In the genomic region with DNA sequence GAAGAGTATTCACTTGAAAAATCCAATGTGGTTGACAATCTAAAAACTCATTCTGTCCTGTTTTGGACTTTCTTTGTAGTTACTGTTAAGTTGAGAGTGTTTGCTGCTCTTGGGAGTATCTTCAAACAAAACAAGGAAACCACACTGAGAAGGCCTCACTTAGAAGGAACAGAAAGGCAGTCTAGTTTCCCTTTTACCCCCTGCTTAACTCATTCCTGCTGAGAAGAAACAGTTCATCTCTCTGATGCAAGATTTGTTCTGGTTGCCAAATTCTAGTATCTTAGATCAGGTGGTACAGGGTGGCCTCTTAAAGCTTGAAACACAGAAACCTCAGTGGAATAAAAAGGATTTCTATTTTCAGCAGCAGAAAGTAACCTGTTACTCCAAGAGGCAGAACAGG, we compare ENCODE assay signal across 16 cellular contexts. TPM values are rescaled to one million over a fixed set of nuclear protein-coding genes. Genes with fewer than 3 reads are reported as not detected.
A peak's percentile ranks its signal among the peaks of the same experiment; 100 is the strongest.
DNase-seq lines count a peak whose midpoint lies in the region; ATAC-seq, FAIRE-seq and TF ChIP-seq lines count a peak whose summit lies in the region.
"Had no signal": no experiment of that assay in that cellular context is flagged by ENCODE, and none has a peak within 500 bp of the region (broad histone marks: within the 10 kb centered on the region; RNA-seq: fewer than 3 reads in every experiment).

No MANE protein-coding gene starts in this region.

- H3K27me3 ChIP-seq in GM12878 (replicated peaks in 1 of 2; ENCODE audit: control insufficient read depth in 2 of 2, insufficient read depth in 2 of 2, low read length in 1 of 2) (no peaks in the 10 kb centered on the region), spleen (replicated peaks in 1 of 7) (peaks cover 0 to 9% (median 0%) of the 10 kb centered on the region in 7 donors), neuronal stem cell (ENCODE audit: control insufficient read depth in 3 of 3, insufficient read depth in 3 of 3, low read depth in 1 of 3, low read length in 3 of 3) (no peaks in the 10 kb centered on the region)
- H3K27me3 ChIP-seq: thyroid gland had no signal

- H3K4ac ChIP-seq in neuronal stem cell (ENCODE audit: low read length) = no peak overlapping the region

- H2BK120ac ChIP-seq in neuronal stem cell (ENCODE audit: low read depth, low read length) = no peak overlapping the region

- DNase-seq in GM12878 (ENCODE audit: low read depth, low spot score) (no peak), spleen (no peak), neuronal stem cell (ENCODE audit: low spot score) (no peak), GF-D8 (lab: John Stamatoyannopoulos, UW) (no peak)
- DNase-seq: amygdala, midbrain, NCI-H510A treated with DMSO at 0.1 percent for 48 hours, T-cell, thyroid gland had no signal

- SMC1A ChIA-PET in GM12878 (lab: Charles Lee; ENCODE audit: uncharacterized antibody, unreplicated experiment) = no interaction called here

- no peak for TF ChIP-seq EP300 in GM12878 (IDR thresholded peaks at IDR 0.05; ENCODE audit: borderline replicate concordance in 1 of 2, control insufficient read depth in 1 of 2, low read depth in 2 of 2, low read length in 2 of 2)

- H3K9me3 ChIP-seq in GM12878 (replicated peaks; ENCODE audit: control insufficient read depth, insufficient read depth, low read length) (no peaks in the 10 kb centered on the region), spleen (no peaks in the 10 kb centered on the region), neuronal stem cell (replicated peaks in 1 of 2; ENCODE audit: control insufficient read depth in 2 of 2, insufficient read depth in 1 of 2, low read depth in 1 of 2, low read length in 2 of 2) (no peaks in the 10 kb centered on the region)
- H3K9me3 ChIP-seq: thyroid gland had no signal

- no peak overlapping the region for H3K23ac ChIP-seq in neuronal stem cell (ENCODE audit: low read depth, low read length, poor library complexity)

- no peak overlapping the region for H2BK15ac ChIP-seq in neuronal stem cell (ENCODE audit: low read length)

- no peak overlapping the region for H2AK5ac ChIP-seq in neuronal stem cell (ENCODE audit: low read depth, low read length)

- H3K79me2 ChIP-seq in GM12878 (ENCODE audit: control insufficient read depth, insufficient read depth, low read length) = no peaks in the 10 kb centered on the region

- H3K4me1 ChIP-seq in GM12878 (ENCODE audit: control insufficient read depth, insufficient read depth, low read length) (no peaks in the 10 kb centered on the region), spleen (no peaks in the 10 kb centered on the region), neuronal stem cell (ENCODE audit: control insufficient read depth in 2 of 2, insufficient read depth in 1 of 2, low read depth in 1 of 2, low read length in 2 of 2) (no peaks in the 10 kb centered on the region)
- H3K4me1 ChIP-seq: thyroid gland had no signal

- no peak overlapping the region for H4K91ac ChIP-seq in neuronal stem cell (ENCODE audit: low read depth, low read length, poor library complexity)

- in situ Hi-C loops in GM12878 (cut with MboI) = no loop called here

- TF ChIP-seq POLR2A in GM12878 (IDR thresholded peaks at IDR 0.05; ENCODE audit: low read depth, low read length) (no peak), spleen (IDR thresholded peaks at IDR 0.05) (no peak)

- H3K79me1 ChIP-seq in neuronal stem cell (ENCODE audit: low read depth, low read length) = no peaks in the 10 kb centered on the region

- intact Hi-C loops in GM12878 (cut with micrococcal nuclease; ENCODE audit: unreplicated experiment) = no loop called here
- intact Hi-C loops in spleen (cut with DNase I; ENCODE audit: low total_unique reads) = no loop called here

- H3K18ac ChIP-seq in neuronal stem cell (ENCODE audit: low read length) = no peak overlapping the region

- no peaks in the 10 kb centered on the region for H4K20me1 ChIP-seq in GM12878 (ENCODE audit: control insufficient read depth, insufficient read depth)

- ATAC-seq in GM19372 (IDR thresholded peaks at IDR 0.05; ENCODE audit: low read depth, unreplicated experiment) (peak; percentile 57), HG02588 (IDR thresholded peaks at IDR 0.05; ENCODE audit: unreplicated experiment) (peak; percentile 77), HG03469 (IDR thresholded peaks at IDR 0.05; ENCODE audit: unreplicated experiment) (peak; percentile 67), GM12878 (peak; percentile 42; the same call in 2 of the 3 replicates), GM19035 (IDR thresholded peaks at IDR 0.05; ENCODE audit: unreplicated experiment) (no peak)
- ATAC-seq: T-cell had no signal

- H3K9ac ChIP-seq in GM12878 (ENCODE audit: control insufficient read depth, insufficient read depth, low read length) = no peak overlapping the region
- H3K9ac ChIP-seq in neuronal stem cell (ENCODE audit: low read depth, low read length, poor library complexity) = no peak overlapping the region

- H3K27ac ChIP-seq in GM12878 (ENCODE audit: control insufficient read depth, insufficient read depth) (no peak overlapping the region), spleen (no peak overlapping the region), neuronal stem cell (replicated peaks; ENCODE audit: low read length) (no peak overlapping the region)
- H3K27ac ChIP-seq: thyroid gland had no signal

- no peak for TF ChIP-seq CTCF in GM12878 (IDR thresholded peaks at IDR 0.05 in 2 of 3, conservative IDR thresholded peaks at IDR 0.05 in 1 of 3; ENCODE audit: control insufficient read depth in 2 of 3, extremely low read depth in 1 of 3, insufficient read depth in 1 of 3, low read depth in 3 of 3, low read length in 3 of 3)
- no peak for TF ChIP-seq CTCF in spleen (IDR thresholded peaks at IDR 0.05 in 8 of 11, conservative IDR thresholded peaks at IDR 0.05 in 3 of 11)

- POLR2A ChIA-PET in GM12878 (lab: Charles Lee) = no interaction called here

- no TSS peak for BruUV-seq in GM12878 (replicated peaks; lab: Mats Ljungman, UMichigan)

- FAIRE-seq in GM12878 (lab: Jason Lieb, UNC) = no peak
- FAIRE-seq: endometrium had no signal

- H2AFZ ChIP-seq in GM12878 (ENCODE audit: control insufficient read depth, low read depth, low read length) (no peak overlapping the region), neuronal stem cell (ENCODE audit: low read length) (no peak overlapping the region)

- no peak overlapping the region for H3K14ac ChIP-seq in neuronal stem cell (ENCODE audit: low read length)

- CTCF ChIA-PET in GM12878 (lab: Yijun Ruan, JAX) = no interaction called here

- no peak overlapping the region for H2BK12ac ChIP-seq in neuronal stem cell (ENCODE audit: low read length)

- H4K8ac ChIP-seq in neuronal stem cell (ENCODE audit: low read depth, low read length) = no peak overlapping the region

- H3K4me2 ChIP-seq in GM12878 (ENCODE audit: control insufficient read depth, insufficient read depth) (no peak overlapping the region), neuronal stem cell (ENCODE audit: insufficient read depth, low read length, poor library complexity, severe bottlenecking) (no peak overlapping the region)

- H3K4me3 ChIP-seq in GM12878 (no peak overlapping the region), spleen (no peak overlapping the region), neuronal stem cell (ENCODE audit: low read length in 2 of 2) (no peak overlapping the region)
- H3K4me3 ChIP-seq: thyroid gland had no signal

- no peak overlapping the region for H2BK5ac ChIP-seq in neuronal stem cell (ENCODE audit: low read length)

- H3K36me3 ChIP-seq in GM12878 (ENCODE audit: control insufficient read depth in 2 of 2, insufficient read depth in 2 of 2, low read length in 1 of 2) = no peaks in the 10 kb centered on the region
- no peaks in the 10 kb centered on the region for H3K36me3 ChIP-seq in spleen
- no peaks in the 10 kb centered on the region for H3K36me3 ChIP-seq in neuronal stem cell (replicated peaks in 1 of 2; ENCODE audit: control insufficient read depth in 2 of 2, insufficient read depth in 2 of 2, low read length in 2 of 2)
- H3K36me3 ChIP-seq: thyroid gland had no signal

- RAD21 ChIA-PET in GM12878 (lab: Charles Lee; ENCODE audit: unreplicated experiment) = no interaction called here

- no peak for TF ChIP-seq RAD21 in GM12878 (IDR thresholded peaks at IDR 0.05; ENCODE audit: insufficient read depth, low read depth, low read length)

TF ChIP-seq in GM12878, 131 proteins besides CTCF, POLR2A, EP300 and RAD21:
- peak; percentile 8; the same call in 1 of the 2 replicates for TF ChIP-seq RUNX3 (IDR thresholded peaks at IDR 0.05; ENCODE audit: low read length)
- TF ChIP-seq, protein P1, sequence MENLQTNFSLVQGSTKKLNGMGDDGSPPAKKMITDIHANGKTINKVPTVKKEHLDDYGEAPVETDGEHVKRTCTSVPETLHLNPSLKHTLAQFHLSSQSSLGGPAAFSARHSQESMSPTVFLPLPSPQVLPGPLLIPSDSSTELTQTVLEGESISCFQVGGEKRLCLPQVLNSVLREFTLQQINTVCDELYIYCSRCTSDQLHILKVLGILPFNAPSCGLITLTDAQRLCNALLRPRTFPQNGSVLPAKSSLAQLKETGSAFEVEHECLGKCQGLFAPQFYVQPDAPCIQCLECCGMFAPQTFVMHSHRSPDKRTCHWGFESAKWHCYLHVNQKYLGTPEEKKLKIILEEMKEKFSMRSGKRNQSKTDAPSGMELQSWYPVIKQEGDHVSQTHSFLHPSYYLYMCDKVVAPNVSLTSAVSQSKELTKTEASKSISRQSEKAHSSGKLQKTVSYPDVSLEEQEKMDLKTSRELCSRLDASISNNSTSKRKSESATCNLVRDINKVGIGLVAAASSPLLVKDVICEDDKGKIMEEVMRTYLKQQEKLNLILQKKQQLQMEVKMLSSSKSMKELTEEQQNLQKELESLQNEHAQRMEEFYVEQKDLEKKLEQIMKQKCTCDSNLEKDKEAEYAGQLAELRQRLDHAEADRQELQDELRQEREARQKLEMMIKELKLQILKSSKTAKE (IDR thresholded peaks at IDR 0.05; ENCODE audit: low read depth, poor library complexity, severe bottlenecking) = no peak

RNA-seq across cellular contexts. Expression of a gene that starts 41.4 kb away (rescaled TPM):
- total RNA-seq in GM12878 (2013; cell fraction: nucleolus; rRNA removed) = not detected in 2 replicates
- not detected in 2 replicates for total RNA-seq in GM12878 (2014; rRNA removed)
- total RNA-seq in GM12878 (2014; rRNA removed; fragmentation: Illumina TruSeq; extraction: Trizol) = not detected in 2 replicates
- not detected in 2 replicates for total RNA-seq in GM12878 (2021)
- polyA plus RNA-seq in GM12878 (2011; ENCODE audit: low read depth) = not detected
- polyA plus RNA-seq in GM12878 (2011; rRNA removed) = not detected in 2 replicates
- not detected in 2 replicates for polyA plus RNA-seq in GM12878 (2011; cell fraction: cytosol; rRNA removed)
- polyA plus RNA-seq in GM12878 (2011; cell fraction: nucleus; rRNA removed) = 0.03 TPM in 1 of 2 replicates, not detected in the other
- polyA plus RNA-seq in GM12878 (2012) = not detected in 2 replicates
- polyA plus RNA-seq in GM12878 (2014; fragmentation: Illumina TruSeq; extraction: Trizol) = not detected in 2 replicates
- not detected for polyA plus RNA-seq in GM12878 (2014; fragmentation: Nextera tagmentation; extraction: Ambion mirVana)
- polyA plus RNA-seq in GM12878 (2014; rRNA removed) = not detected in 2 replicates
- not detected for polyA plus RNA-seq in GM12878 (2016; fragmentation: Nextera tagmentation; extraction: Ambion mirVana)
- polyA minus RNA-seq in GM12878 (2011; rRNA and poly(A)+ RNA removed) = not detected in 2 replicates
- not detected in 2 replicates for polyA minus RNA-seq in GM12878 (2011; cell fraction: cytosol; rRNA and poly(A)+ RNA removed)
- 0.10 TPM in 1 of 2 replicates, not detected in the other for polyA minus RNA-seq in GM12878 (2011; cell fraction: nucleus; rRNA and poly(A)+ RNA removed)
- total RNA-seq in spleen = under 1 TPM in 2 of 7 donors, not detected in 5; 0.09 to 0.59 TPM
- not detected for polyA plus RNA-seq in spleen
- 0.03 TPM for polyA plus RNA-seq in neuronal stem cell (2013, experiment 1 of 2)
- polyA plus RNA-seq in neuronal stem cell (2013, experiment 2 of 2) = 0.01 TPM
- total RNA-seq: activated CD8-positive, alpha-beta memory T cell treated with anti-CD3 and anti-CD28 coated beads for 36 hours; MCF 10A; T-cell; thyroid gland had no signal
